ENCODE assay signal across 8 cellular contexts in genomic region chr13:48236528-48237353, GRCh38. TPM values are rescaled to one million over a fixed set of nuclear protein-coding genes. Genes with fewer than 3 reads are reported as not detected.
DNase-seq lines count a peak whose midpoint lies in the region; ATAC-seq, FAIRE-seq and TF ChIP-seq lines count a peak whose summit lies in the region.

No MANE protein-coding gene starts in this region.

- H3K27ac Mint-ChIP-seq in dendritic cell treated with granulocyte-macrophage colony-stimulating factor and Interleukin-4, amounts not matched to agents 40 ng/mL and 50 ng/mL, for 4 days, result peak overlapping the region; percentile 94

- no peak for TF ChIP-seq POLR2A in H54 (IDR thresholded peaks at IDR 0.05; ENCODE audit: low read depth, low read length)

- peaks cover 69% of the 10 kb centered on the region for H3K36me3 Mint-ChIP-seq in dendritic cell treated with granulocyte-macrophage colony-stimulating factor and Interleukin-4, amounts not matched to agents 40 ng/mL and 50 ng/mL, for 4 days (ENCODE audit: low read depth)

- no peaks in the 10 kb centered on the region for H3K9me3 Mint-ChIP-seq in dendritic cell treated with granulocyte-macrophage colony-stimulating factor and Interleukin-4, amounts not matched to agents 40 ng/mL and 50 ng/mL, for 4 days

- ATAC-seq in Right ventricle myocardium inferior (peak; percentile 35), aorta (ENCODE audit: low FRiP score) (no peak), GM21381 (IDR thresholded peaks at IDR 0.05; ENCODE audit: unreplicated experiment) (no peak)

- H3K27me3 Mint-ChIP-seq in dendritic cell treated with granulocyte-macrophage colony-stimulating factor and Interleukin-4, amounts not matched to agents 40 ng/mL and 50 ng/mL, for 4 days, result peaks cover 4% of the 10 kb centered on the region

- DNase-seq in Right ventricle myocardium inferior (ENCODE audit: missing footprints), result no peak
- no peak for DNase-seq in cardiac septum (ENCODE audit: low spot score)
- DNase-seq in aorta, result no peak
- no peak for DNase-seq in DMS114 treated with DMSO at 0.1 percent for 48 hours (lab: John Stamatoyannopoulos, UW; ENCODE audit: unreplicated experiment)
- DNase-seq in H54 (ENCODE audit: insufficient read length, low spot score), result no peak

- H3K4me3 ChIP-seq in mononuclear cell (ENCODE audit: low read length), result peak overlapping the region; percentile 0
- peak overlapping the region; percentile 38 to 41 for H3K4me3 ChIP-seq in aorta (ENCODE audit: low read length in 2 of 2)

- H3K9me3 ChIP-seq in mononuclear cell (ENCODE audit: low read depth, low read length), result no peaks in the 10 kb centered on the region
- no peaks in the 10 kb centered on the region for H3K9me3 ChIP-seq in aorta (ENCODE audit: control insufficient read depth, low read length)

- intact Hi-C loops in Right ventricle myocardium inferior (cut with DNase I) (loop anchor here (10.0 kb wide), 1 partner anchor 348 kb away; no protein-coding TSS in a partner anchor), cardiac septum (cut with DNase I) (loop anchor here (10.0 kb wide), 1 partner anchor 142 kb away; the partner anchor contains the start of gene MED4), aorta (cut with DNase I) (loop anchor here in 1 of 2 donors (10.0 kb wide), 1 partner anchor 68 kb away; the partner anchor contains the start of gene RB1)
- intact Hi-C loops in dendritic cell treated with granulocyte-macrophage colony-stimulating factor and Interleukin-4, amounts not matched to agents 40 ng/mL and 50 ng/mL, for 4 days (cut with micrococcal nuclease), result no loop called here

- H3K27me3 ChIP-seq in mononuclear cell (ENCODE audit: insufficient read depth, low read length) (no peaks in the 10 kb centered on the region), aorta (ENCODE audit: control insufficient read depth in 1 of 2, insufficient read depth in 2 of 2, low read length in 1 of 2) (no peaks in the 10 kb centered on the region)

- WGBS in aorta, 2 donors, result 16% methylated on average over 3 of the region's 3 CpGs

- H3K27ac ChIP-seq in aorta (ENCODE audit: low read depth in 1 of 2, low read length in 2 of 2), result no peak overlapping the region

- peaks cover 33% of the 10 kb centered on the region for H3K4me1 Mint-ChIP-seq in dendritic cell treated with granulocyte-macrophage colony-stimulating factor and Interleukin-4, amounts not matched to agents 40 ng/mL and 50 ng/mL, for 4 days (ENCODE audit: low read depth)

- peak overlapping the region; percentile 78 for H3K4me3 Mint-ChIP-seq in dendritic cell treated with granulocyte-macrophage colony-stimulating factor and Interleukin-4, amounts not matched to agents 40 ng/mL and 50 ng/mL, for 4 days

- FAIRE-seq in H54 (lab: Jason Lieb, UNC), result no peak

- no peaks in the 10 kb centered on the region for H3K36me3 ChIP-seq in aorta (ENCODE audit: control insufficient read depth in 1 of 2, insufficient read depth in 2 of 2, low read length in 1 of 2)

- peaks cover 49% of the 10 kb centered on the region for H3K4me1 ChIP-seq in mononuclear cell (ENCODE audit: insufficient read depth, low read length)
- H3K4me1 ChIP-seq in aorta (ENCODE audit: control insufficient read depth in 1 of 2, insufficient read depth in 2 of 2, low read length in 2 of 2), result peaks cover 0 to 8% of the 10 kb centered on the region in 2 donors

RNA-seq across cellular contexts. Expression of gene ITM2B, which starts 3.7 kb away (rescaled TPM):
- total RNA-seq in Right ventricle myocardium inferior, result 537 TPM
- total RNA-seq in cardiac septum, result 386 TPM
- 550 TPM for total RNA-seq in mononuclear cell
- 100 to 1,000 TPM; 549 to 771 TPM for total RNA-seq in aorta
- polyA plus RNA-seq in aorta, result 100 to 1,000 TPM; 371 to 929 TPM
